In the genomic region with DNA sequence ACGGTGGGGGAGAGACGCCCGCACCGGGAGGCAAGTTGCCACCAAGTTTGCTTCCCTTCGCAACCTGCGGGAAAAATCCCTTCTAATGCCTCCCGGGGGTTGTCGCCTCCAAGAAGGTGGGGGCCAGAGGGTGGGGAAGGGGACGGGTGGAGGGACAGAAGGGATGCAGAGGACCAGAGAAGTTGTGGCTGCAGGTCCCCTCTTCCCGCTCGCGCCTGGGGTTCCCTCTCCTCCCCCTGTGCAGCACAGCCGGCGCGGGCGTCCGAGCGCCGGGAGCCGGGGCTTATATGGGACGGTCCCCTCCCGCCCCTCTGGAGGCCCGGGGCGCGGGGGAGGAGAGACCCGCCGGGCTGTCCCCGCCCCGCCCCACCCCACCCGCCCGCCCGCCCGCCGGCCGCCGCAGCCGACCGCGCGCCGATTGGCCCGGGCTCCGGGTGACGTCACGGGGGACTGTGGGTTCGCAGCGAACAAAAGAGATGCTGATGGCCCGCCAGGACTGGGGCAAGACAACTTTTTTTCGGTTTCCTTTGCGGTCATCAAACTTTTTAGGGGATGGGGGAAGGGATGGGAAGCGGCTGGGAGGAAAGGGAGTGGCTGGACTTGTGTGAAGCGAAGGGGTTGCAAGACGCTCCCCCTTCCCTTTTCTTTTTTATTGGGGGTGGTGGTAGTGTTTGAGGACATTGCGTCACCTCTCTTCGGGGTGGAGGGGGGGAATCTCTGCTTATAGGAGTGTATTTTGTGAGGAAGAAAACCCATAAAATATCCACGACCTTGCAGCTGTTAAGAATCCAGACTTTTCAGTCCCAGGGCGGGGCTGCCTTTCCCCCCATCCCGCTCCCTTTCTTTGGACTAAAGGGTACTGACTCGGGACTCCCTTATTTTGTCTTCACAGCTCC, we compare ENCODE assay signal across 1 cellular context.
TF ChIP-seq lines count a peak whose summit lies in the region.

Gene FN1 (minus strand): TSS at position 260 of the 896 bp plus-strand sequence. CDS start 266 bp downstream, outside the sequence.

TF ChIP-seq in H1, 55 proteins besides CTCF, POLR2A, EP300 and RAD21 (continued from another document):
- TF ChIP-seq E2F6 (IDR thresholded peaks at IDR 0.05) (no peak), TAF1 (IDR thresholded peaks at IDR 0.05; ENCODE audit: low read depth, low read length) (peak; percentile 62), PHF8 (conservative IDR thresholded peaks at IDR 0.05; ENCODE audit: low read depth, low read length) (no peak; the same call in none of the 2 replicates), MAFK (IDR thresholded peaks at IDR 0.05; ENCODE audit: low read depth, low read length) (no peak), CREB1 (IDR thresholded peaks at IDR 0.05) (peak; percentile 82), CEBPB (IDR thresholded peaks at IDR 0.05; ENCODE audit: low read depth, low read length) (peak; percentile 85), CTBP2 (IDR thresholded peaks at IDR 0.05; ENCODE audit: borderline replicate concordance, insufficient read depth, insufficient read length, low read length) (no peak), CHD2 (IDR thresholded peaks at IDR 0.05; ENCODE audit: low read length) (no peak), EGR1 (IDR thresholded peaks at IDR 0.05; ENCODE audit: borderline replicate concordance, low read depth, low read length) (peak; percentile 27; the same call in 1 of the 2 replicates), KDM5A (IDR thresholded peaks at IDR 0.05; ENCODE audit: low read length) (no peak), SUZ12 (IDR thresholded peaks at IDR 0.05; ENCODE audit: low read length) (no peak), JUND (IDR thresholded peaks at IDR 0.05; ENCODE audit: low read length) (peak; percentile 73), TEAD4 (IDR thresholded peaks at IDR 0.05; ENCODE audit: low read depth, low read length) (no peak), SP2 (IDR thresholded peaks at IDR 0.05; ENCODE audit: low read length) (no peak), RXRA (IDR thresholded peaks at IDR 0.05; ENCODE audit: insufficient read depth, low read depth, low read length) (no peak), ZNF274 (IDR thresholded peaks at IDR 0.05; ENCODE audit: borderline replicate concordance, extremely low read depth, low read length) (no peak), CBX8 (IDR thresholded peaks at IDR 0.05; ENCODE audit: borderline replicate concordance, low read depth, low read length) (no peak), CHD7 (IDR thresholded peaks at IDR 0.05; ENCODE audit: insufficient replicate concordance, low read length) (no peak), NRF1 (IDR thresholded peaks at IDR 0.05; ENCODE audit: low read depth, low read length) (no peak), BACH1 (IDR thresholded peaks at IDR 0.05; ENCODE audit: low read length) (no peak), JUN (IDR thresholded peaks at IDR 0.05; ENCODE audit: low read depth, low read length) (no peak), KDM1A (IDR thresholded peaks at IDR 0.05; ENCODE audit: borderline replicate concordance, low read length) (no peak), SP4 (IDR thresholded peaks at IDR 0.05; ENCODE audit: low read length) (no peak), HDAC2 (IDR thresholded peaks at IDR 0.05; ENCODE audit: borderline replicate concordance in 1 of 2, low read depth in 2 of 2, low read length in 2 of 2) (0 out of 4 replicates have a peak, but pooled peaks of 1 of the 2 experiments have one; percentile 18), TCF12 (IDR thresholded peaks at IDR 0.05; ENCODE audit: low read depth, low read length) (no peak), EZH2 (IDR thresholded peaks at IDR 0.05; ENCODE audit: low read depth, low read length, severe bottlenecking) (no peak), NANOG (IDR thresholded peaks at IDR 0.05; ENCODE audit: insufficient read depth, low read depth, low read length, poor library complexity, severe bottlenecking) (peak; percentile 41), GABPA (IDR thresholded peaks at IDR 0.05; ENCODE audit: borderline replicate concordance, insufficient read depth, low read length) (no peak), SP1 (IDR thresholded peaks at IDR 0.05; ENCODE audit: low read depth, low read length) (0 out of 2 replicates have a peak, but pooled peaks have one; percentile 24), BCL11A (IDR thresholded peaks at IDR 0.05; ENCODE audit: low read depth in 2 of 2, low read length in 2 of 2) (no peak), KDM4A (IDR thresholded peaks at IDR 0.05; ENCODE audit: low read depth, low read length, severe bottlenecking) (no peak), GTF2F1 (IDR thresholded peaks at IDR 0.05; ENCODE audit: borderline replicate concordance, low read depth, low read length) (no peak), SAP30 (IDR thresholded peaks at IDR 0.05; ENCODE audit: insufficient read depth, insufficient replicate concordance, low read length) (peak; percentile 13), YY1 (IDR thresholded peaks at IDR 0.05; ENCODE audit: low read depth, low read length) (0 out of 2 replicates have a peak, but pooled peaks have one; percentile 8), RNF2 (IDR thresholded peaks at IDR 0.05; ENCODE audit: borderline replicate concordance, low read depth, low read length, missing control alignments, poor library complexity, severe bottlenecking) (no peak), TAF7 (optimal IDR thresholded peaks at IDR 0.05; ENCODE audit: borderline replicate concordance, low read depth, low read length) (peak; percentile 61), SIN3A (conservative IDR thresholded peaks at IDR 0.05 in 1 of 2, IDR thresholded peaks at IDR 0.05 in 1 of 2; ENCODE audit: low read depth in 1 of 2, low read length in 2 of 2) (no peak), POLR2AphosphoS5 (IDR thresholded peaks at IDR 0.05; ENCODE audit: low read depth, low read length) (no peak), RBBP5 (IDR thresholded peaks at IDR 0.05; ENCODE audit: borderline replicate concordance, low read depth, low read length) (no peak), SIRT6 (IDR thresholded peaks at IDR 0.05; ENCODE audit: low read length) (no peak), USF2 (IDR thresholded peaks at IDR 0.05; ENCODE audit: low read length) (no peak), ASH2L (IDR thresholded peaks at IDR 0.05; ENCODE audit: low read length) (no peak), FOSL1 (IDR thresholded peaks at IDR 0.05; ENCODE audit: insufficient read depth, low read depth, low read length) (no peak), RFX5 (IDR thresholded peaks at IDR 0.05; ENCODE audit: borderline replicate concordance, low read depth, low read length) (no peak), POU5F1 (IDR thresholded peaks at IDR 0.05; ENCODE audit: low read depth, low read length) (no peak), BRCA1 (IDR thresholded peaks at IDR 0.05; ENCODE audit: low read depth, low read length) (no peak)
- TF ChIP-seq, protein P1, sequence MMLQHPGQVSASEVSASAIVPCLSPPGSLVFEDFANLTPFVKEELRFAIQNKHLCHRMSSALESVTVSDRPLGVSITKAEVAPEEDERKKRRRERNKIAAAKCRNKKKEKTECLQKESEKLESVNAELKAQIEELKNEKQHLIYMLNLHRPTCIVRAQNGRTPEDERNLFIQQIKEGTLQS (IDR thresholded peaks at IDR 0.05; ENCODE audit: insufficient read depth, low read depth, low read length) = 0 out of 2 replicates have a peak, but pooled peaks have one; percentile 41
- TF ChIP-seq, protein P2, sequence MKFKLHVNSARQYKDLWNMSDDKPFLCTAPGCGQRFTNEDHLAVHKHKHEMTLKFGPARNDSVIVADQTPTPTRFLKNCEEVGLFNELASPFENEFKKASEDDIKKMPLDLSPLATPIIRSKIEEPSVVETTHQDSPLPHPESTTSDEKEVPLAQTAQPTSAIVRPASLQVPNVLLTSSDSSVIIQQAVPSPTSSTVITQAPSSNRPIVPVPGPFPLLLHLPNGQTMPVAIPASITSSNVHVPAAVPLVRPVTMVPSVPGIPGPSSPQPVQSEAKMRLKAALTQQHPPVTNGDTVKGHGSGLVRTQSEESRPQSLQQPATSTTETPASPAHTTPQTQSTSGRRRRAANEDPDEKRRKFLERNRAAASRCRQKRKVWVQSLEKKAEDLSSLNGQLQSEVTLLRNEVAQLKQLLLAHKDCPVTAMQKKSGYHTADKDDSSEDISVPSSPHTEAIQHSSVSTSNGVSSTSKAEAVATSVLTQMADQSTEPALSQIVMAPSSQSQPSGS (IDR thresholded peaks at IDR 0.05; ENCODE audit: low read length) = peak; percentile 75
